ENCODE assay signal across 1 cellular context in the genomic region with DNA sequence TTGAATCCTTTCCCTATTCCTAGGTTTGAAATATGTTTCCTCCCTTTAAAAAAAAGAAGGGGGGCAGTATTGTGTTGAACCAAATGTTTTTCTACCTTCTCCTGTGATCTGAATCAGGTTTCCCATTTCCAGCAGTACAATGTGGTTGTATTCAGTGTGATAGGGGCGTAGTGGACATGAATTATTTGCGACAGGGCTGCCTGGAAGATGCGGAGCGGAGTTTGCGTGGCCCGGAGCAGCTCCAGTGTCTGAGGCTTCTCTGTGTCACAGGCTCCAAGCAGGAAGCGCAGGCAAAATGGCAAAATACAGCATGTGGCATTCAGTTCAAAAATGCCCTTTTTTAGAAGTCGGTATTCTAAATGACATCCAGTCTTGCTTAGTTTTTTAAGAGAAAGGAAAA.
A peak's percentile ranks its signal among the peaks of the same experiment; 100 is the strongest.
TF ChIP-seq lines count a peak whose summit lies in the region.

No MANE protein-coding gene starts in this region.

TF ChIP-seq in GM12878, 131 proteins besides CTCF, POLR2A, EP300 and RAD21 (continued from another document):
- TF ChIP-seq, protein P1, sequence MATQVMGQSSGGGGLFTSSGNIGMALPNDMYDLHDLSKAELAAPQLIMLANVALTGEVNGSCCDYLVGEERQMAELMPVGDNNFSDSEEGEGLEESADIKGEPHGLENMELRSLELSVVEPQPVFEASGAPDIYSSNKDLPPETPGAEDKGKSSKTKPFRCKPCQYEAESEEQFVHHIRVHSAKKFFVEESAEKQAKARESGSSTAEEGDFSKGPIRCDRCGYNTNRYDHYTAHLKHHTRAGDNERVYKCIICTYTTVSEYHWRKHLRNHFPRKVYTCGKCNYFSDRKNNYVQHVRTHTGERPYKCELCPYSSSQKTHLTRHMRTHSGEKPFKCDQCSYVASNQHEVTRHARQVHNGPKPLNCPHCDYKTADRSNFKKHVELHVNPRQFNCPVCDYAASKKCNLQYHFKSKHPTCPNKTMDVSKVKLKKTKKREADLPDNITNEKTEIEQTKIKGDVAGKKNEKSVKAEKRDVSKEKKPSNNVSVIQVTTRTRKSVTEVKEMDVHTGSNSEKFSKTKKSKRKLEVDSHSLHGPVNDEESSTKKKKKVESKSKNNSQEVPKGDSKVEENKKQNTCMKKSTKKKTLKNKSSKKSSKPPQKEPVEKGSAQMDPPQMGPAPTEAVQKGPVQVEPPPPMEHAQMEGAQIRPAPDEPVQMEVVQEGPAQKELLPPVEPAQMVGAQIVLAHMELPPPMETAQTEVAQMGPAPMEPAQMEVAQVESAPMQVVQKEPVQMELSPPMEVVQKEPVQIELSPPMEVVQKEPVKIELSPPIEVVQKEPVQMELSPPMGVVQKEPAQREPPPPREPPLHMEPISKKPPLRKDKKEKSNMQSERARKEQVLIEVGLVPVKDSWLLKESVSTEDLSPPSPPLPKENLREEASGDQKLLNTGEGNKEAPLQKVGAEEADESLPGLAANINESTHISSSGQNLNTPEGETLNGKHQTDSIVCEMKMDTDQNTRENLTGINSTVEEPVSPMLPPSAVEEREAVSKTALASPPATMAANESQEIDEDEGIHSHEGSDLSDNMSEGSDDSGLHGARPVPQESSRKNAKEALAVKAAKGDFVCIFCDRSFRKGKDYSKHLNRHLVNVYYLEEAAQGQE (IDR thresholded peaks at IDR 0.05; ENCODE audit: low read depth, low read length) = 0 out of 2 replicates have a peak, but pooled peaks have one; percentile 12
- TF ChIP-seq, protein P2, sequence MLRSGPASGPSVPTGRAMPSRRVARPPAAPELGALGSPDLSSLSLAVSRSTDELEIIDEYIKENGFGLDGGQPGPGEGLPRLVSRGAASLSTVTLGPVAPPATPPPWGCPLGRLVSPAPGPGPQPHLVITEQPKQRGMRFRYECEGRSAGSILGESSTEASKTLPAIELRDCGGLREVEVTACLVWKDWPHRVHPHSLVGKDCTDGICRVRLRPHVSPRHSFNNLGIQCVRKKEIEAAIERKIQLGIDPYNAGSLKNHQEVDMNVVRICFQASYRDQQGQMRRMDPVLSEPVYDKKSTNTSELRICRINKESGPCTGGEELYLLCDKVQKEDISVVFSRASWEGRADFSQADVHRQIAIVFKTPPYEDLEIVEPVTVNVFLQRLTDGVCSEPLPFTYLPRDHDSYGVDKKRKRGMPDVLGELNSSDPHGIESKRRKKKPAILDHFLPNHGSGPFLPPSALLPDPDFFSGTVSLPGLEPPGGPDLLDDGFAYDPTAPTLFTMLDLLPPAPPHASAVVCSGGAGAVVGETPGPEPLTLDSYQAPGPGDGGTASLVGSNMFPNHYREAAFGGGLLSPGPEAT (IDR thresholded peaks at IDR 0.05; ENCODE audit: low read depth) = peak; percentile 37; the same call in 1 of the 2 replicates
- no peak for TF ChIP-seq GATAD2B (conservative IDR thresholded peaks at IDR 0.05; ENCODE audit: low read depth)
- TF ChIP-seq FOXM1 (IDR thresholded peaks at IDR 0.05; ENCODE audit: low read depth, low read length) = no peak
- TF ChIP-seq SMARCA5 (IDR thresholded peaks at IDR 0.05) = no peak
- TF ChIP-seq NBN (IDR thresholded peaks at IDR 0.05) = no peak
- TF ChIP-seq ZSCAN29 (IDR thresholded peaks at IDR 0.05) = peak; percentile 52; the same call in 1 of the 2 replicates
- TF ChIP-seq, protein P3, sequence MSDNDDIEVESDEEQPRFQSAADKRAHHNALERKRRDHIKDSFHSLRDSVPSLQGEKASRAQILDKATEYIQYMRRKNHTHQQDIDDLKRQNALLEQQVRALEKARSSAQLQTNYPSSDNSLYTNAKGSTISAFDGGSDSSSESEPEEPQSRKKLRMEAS (IDR thresholded peaks at IDR 0.05; ENCODE audit: low read depth, low read length) = no peak
- no peak for TF ChIP-seq NR2F1 (conservative IDR thresholded peaks at IDR 0.05)
- 0 out of 2 replicates have a peak, but pooled peaks have one; percentile 19 for TF ChIP-seq TAF1 (IDR thresholded peaks at IDR 0.05; ENCODE audit: borderline replicate concordance, low read depth, low read length)
- TF ChIP-seq SP1 (IDR thresholded peaks at IDR 0.05; ENCODE audit: low read depth, low read length) = peak; percentile 97
- no peak for TF ChIP-seq KAT2A (conservative IDR thresholded peaks at IDR 0.05; ENCODE audit: control insufficient read depth, low read depth, low read length)
- TF ChIP-seq SPI1 (IDR thresholded peaks at IDR 0.05; ENCODE audit: borderline replicate concordance, insufficient read depth, low read depth, low read length) = no peak
- TF ChIP-seq POLR2AphosphoS5 (IDR thresholded peaks at IDR 0.05; ENCODE audit: low read length) = no peak
- peak; percentile 50; the same call in 1 of the 2 replicates for TF ChIP-seq CREM (IDR thresholded peaks at IDR 0.05; ENCODE audit: low read depth)
- no peak for TF ChIP-seq RB1 (IDR thresholded peaks at IDR 0.05; ENCODE audit: borderline replicate concordance)
- peak; percentile 14; the same call in 1 of the 2 replicates for TF ChIP-seq RUNX3 (IDR thresholded peaks at IDR 0.05; ENCODE audit: low read length)
- no peak for TF ChIP-seq MYB (IDR thresholded peaks at IDR 0.05; ENCODE audit: borderline replicate concordance, low read depth, low read length)
